1 cellular context compared by ENCODE assay signal in genomic region chr10:28479927-28480326, GRCh38.
TF ChIP-seq lines count a peak whose summit lies in the region.

No MANE protein-coding gene starts in this region.

TF ChIP-seq in HEK293, 187 proteins besides CTCF, POLR2A, EP300 and RAD21 (continued from another document):
- TF ChIP-seq KLF10 (tag by site-specific recombination; IDR thresholded peaks at IDR 0.05) (no peak), SETDB1 (IDR thresholded peaks at IDR 0.05; ENCODE audit: insufficient read length, low read length) (no peak), ZNF837 (tag by site-specific recombination; IDR thresholded peaks at IDR 0.05) (no peak), WT1 (tag by site-specific recombination; IDR thresholded peaks at IDR 0.05) (no peak), ZNF623 (tag by site-specific recombination; IDR thresholded peaks at IDR 0.05) (peak; percentile 51), ZBTB48 (tag by site-specific recombination; IDR thresholded peaks at IDR 0.05) (no peak), SP7 (tag by site-specific recombination; IDR thresholded peaks at IDR 0.05) (no peak), ZNF366 (tag by site-specific recombination; conservative IDR thresholded peaks at IDR 0.05) (no peak), SCRT2 (tag by site-specific recombination; IDR thresholded peaks at IDR 0.05) (no peak), REPIN1 (tag by site-specific recombination; IDR thresholded peaks at IDR 0.05; ENCODE audit: low read depth) (no peak), ZXDB (tag by site-specific recombination; IDR thresholded peaks at IDR 0.05) (no peak), ZNF10 (tag by site-specific recombination; IDR thresholded peaks at IDR 0.05) (no peak), ZNF555 (tag by site-specific recombination; conservative IDR thresholded peaks at IDR 0.05) (peak; percentile 48)
- TF ChIP-seq, protein P1, sequence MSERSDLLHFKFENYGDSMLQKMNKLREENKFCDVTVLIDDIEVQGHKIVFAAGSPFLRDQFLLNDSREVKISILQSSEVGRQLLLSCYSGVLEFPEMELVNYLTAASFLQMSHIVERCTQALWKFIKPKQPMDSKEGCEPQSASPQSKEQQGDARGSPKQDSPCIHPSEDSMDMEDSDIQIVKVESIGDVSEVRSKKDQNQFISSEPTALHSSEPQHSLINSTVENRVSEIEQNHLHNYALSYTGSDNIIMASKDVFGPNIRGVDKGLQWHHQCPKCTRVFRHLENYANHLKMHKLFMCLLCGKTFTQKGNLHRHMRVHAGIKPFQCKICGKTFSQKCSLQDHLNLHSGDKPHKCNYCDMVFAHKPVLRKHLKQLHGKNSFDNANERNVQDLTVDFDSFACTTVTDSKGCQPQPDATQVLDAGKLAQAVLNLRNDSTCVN (tag by site-specific recombination; optimal IDR thresholded peaks at IDR 0.05), result no peak
